ENCODE assay signal across 14 cellular contexts in the genomic region with DNA sequence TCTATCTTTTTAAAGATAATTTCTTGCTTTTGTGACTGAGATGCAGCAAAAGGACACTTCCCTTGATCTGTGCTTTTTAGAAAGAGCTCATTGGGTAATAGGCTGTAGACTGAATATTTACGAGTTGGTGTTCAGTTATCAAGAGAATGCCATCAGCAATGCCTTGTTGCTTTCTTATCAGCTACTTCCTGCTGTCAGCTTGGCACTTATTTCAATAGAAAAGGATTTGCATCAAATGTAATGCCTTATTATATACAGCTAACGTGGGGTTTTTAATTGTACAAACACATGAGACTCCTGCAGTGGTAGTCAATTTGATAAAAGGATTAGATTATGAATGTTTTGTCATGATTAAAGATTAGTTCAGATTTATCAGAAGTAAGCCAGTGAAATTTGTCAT.
"Had no signal": no experiment of that assay in that cellular context is flagged by ENCODE, and none has a peak within 500 bp of the region (broad histone marks: within the 10 kb centered on the region; RNA-seq: fewer than 3 reads in every experiment).

No MANE protein-coding gene starts in this region.

- H3K4me3 ChIP-seq: coronary artery, esophagus muscularis mucosa, gastroesophageal sphincter, heart left ventricle, hepatocyte, left lung, lung, mucosa of descending colon had no signal

- H3K27ac ChIP-seq: coronary artery, esophagus muscularis mucosa, foreskin keratinocyte, gastroesophageal sphincter, heart left ventricle, hepatocyte, left lung had no signal

- H3K36me3 ChIP-seq: esophagus muscularis mucosa, gastroesophageal sphincter, heart left ventricle, left lung had no signal

- ATAC-seq: foreskin keratinocyte, gastroesophageal sphincter, heart left ventricle, left cardiac atrium, left lung, left ventricle myocardium superior, mucosa of descending colon had no signal

- H3K4me1 ChIP-seq: foreskin keratinocyte had no signal

- DNase-seq: effector memory CD4-positive, alpha-beta T cell; foreskin keratinocyte; heart left ventricle; left cardiac atrium; left lung; left ventricle myocardium superior; mammary epithelial cell; mucosa of descending colon; naive B cell had no signal

- H2AFZ ChIP-seq: hepatocyte had no signal

- H3K27me3 ChIP-seq: esophagus muscularis mucosa, foreskin keratinocyte, gastroesophageal sphincter, heart left ventricle, hepatocyte, left lung had no signal

- H3K9me3 ChIP-seq: esophagus muscularis mucosa, gastroesophageal sphincter, heart left ventricle, left lung, mucosa of descending colon had no signal
